Comparison of ENCODE assay signal across 21 cellular contexts in genomic region chrX:96566856-96567255, GRCh38.
DNase-seq lines count a peak whose midpoint lies in the region; FAIRE-seq and TF ChIP-seq lines count a peak whose summit lies in the region.
"Had no signal": no experiment of that assay in that cellular context is flagged by ENCODE, and none has a peak within 500 bp of the region (broad histone marks: within the 10 kb centered on the region; RNA-seq: fewer than 3 reads in every experiment).

No MANE protein-coding gene starts in this region.

- TF ChIP-seq CTCF in fibroblast of mammary gland (conservative IDR thresholded peaks at IDR 0.05; ENCODE audit: control insufficient read depth, insufficient read depth, low read depth, low read length) = no peak

- H3K9ac ChIP-seq in SK-N-MC (ENCODE audit: insufficient read length) = no peak overlapping the region
- H3K9ac ChIP-seq: BLaER1 treated with 17β-estradiol and CSF1 and Interleukin-3, amounts not matched to agents 10 nM and 100 nM had no signal

- DNase-seq in SK-N-MC (ENCODE audit: low read depth, low spot score) (no peak), fibroblast of mammary gland (ENCODE audit: low read depth) (peak; percentile 6), HUDEP-2 (lab: John Stamatoyannopoulos, UW; ENCODE audit: unreplicated experiment in 76 of 76) (no peak), NK-92 (lab: John Stamatoyannopoulos, UW; ENCODE audit: unreplicated experiment) (no peak), pons (ENCODE audit: low spot score) (no peak), RCC 7860 (ENCODE audit: low spot score) (no peak)
- DNase-seq: AML-193; BE2C; CD4-positive, alpha-beta T cell; CD8-positive, alpha-beta memory T cell; DMS 273 treated with DMSO at 0.1 percent for 48 hours; DMS79; EL; GDM1; GOT3; HFFc6 had no signal

- no peaks in the 10 kb centered on the region for H3K9me3 ChIP-seq in SK-N-MC (ENCODE audit: low read depth, low read length)
- H3K9me3 ChIP-seq: BE2C; BLaER1 treated with 17β-estradiol and CSF1 and Interleukin-3, amounts not matched to agents 10 nM and 100 nM; HAP-1 had no signal

- H3K36me3 ChIP-seq in SK-N-MC (ENCODE audit: insufficient read depth, low read length) = no peaks in the 10 kb centered on the region
- H3K36me3 ChIP-seq: BE2C; BLaER1 treated with 17β-estradiol and CSF1 and Interleukin-3, amounts not matched to agents 10 nM and 100 nM; HAP-1 had no signal

- H3K4me3 ChIP-seq in SK-N-MC (no peak overlapping the region), fibroblast of mammary gland (ENCODE audit: control insufficient read depth, low read depth, low read length) (no peak overlapping the region)
- H3K4me3 ChIP-seq: BLaER1 treated with 17β-estradiol and CSF1 and Interleukin-3, amounts not matched to agents 10 nM and 100 nM; GM12878; HAP-1 had no signal

- peak overlapping the region; percentile 64; the same call in 1 of the 2 replicates for H3K27ac ChIP-seq in SK-N-MC
- H3K27ac ChIP-seq: BLaER1 treated with 17β-estradiol and CSF1 and Interleukin-3, amounts not matched to agents 10 nM and 100 nM had no signal

- FAIRE-seq in endometrium (lab: Jason Lieb, UNC) = peak; percentile 76
- FAIRE-seq in RCC 7860 (lab: Jason Lieb, UNC) = no peak
- FAIRE-seq: GM12878, H54 had no signal
